In genomic region chr11:6818967-6819366, GRCh38 we compare ENCODE assay signal across 43 cellular contexts. TPM values are rescaled to one million over a fixed set of nuclear protein-coding genes. Genes with fewer than 3 reads are reported as not detected.
"Had no signal": no experiment of that assay in that cellular context is flagged by ENCODE, and none has a peak within 500 bp of the region (broad histone marks: within the 10 kb centered on the region; RNA-seq: fewer than 3 reads in every experiment).

No MANE protein-coding gene starts in this region.

- H3K9me3 ChIP-seq: adrenal gland, ascending aorta, body of pancreas had no signal

- H3K4me3 ChIP-seq: adrenal gland, ascending aorta, body of pancreas, breast epithelium, cardiac muscle cell had no signal

- ATAC-seq: activated naive CD8-positive, alpha-beta T cell treated with anti-CD3 and anti-CD28 coated beads, Interleukin-2, amount 50 U/mL, for 24 hours; activated T-cell treated with anti-CD3 and anti-CD28 coated beads, Interleukin-2, amount 50 U/mL, for 4 hours; activated T-cell treated with anti-CD3 and anti-CD28 coated beads, Interleukin-2, amount 50 U/mL, for 72 hours; activated T-helper 17 cell treated with anti-CD3 and anti-CD28 coated beads, Interleukin-2, amount 50 U/mL, for 72 hours; body of pancreas had no signal

- H3K9me3 Mint-ChIP-seq: activated naive CD4-positive, alpha-beta T cell treated with anti-CD3 and anti-CD28 coated beads, Interleukin-2, amount 10 ng/mL, durations not matched to agents 7 days and 5 days; activated naive CD4-positive, alpha-beta T cell treated with anti-CD3 and anti-CD28 coated beads, Interleukin-2, amount 50 U/mL, for 24 hours; activated T-helper 1 cell treated with anti-CD3 and anti-CD28 coated beads, Interleukin-12 subunit alpha, Interleukin-12 subunit beta, Interleukin-2, Interleukin-4 antibody, amounts not matched to agents 30 ng/mL and 10 ng/mL and 1 ng/mL, durations not matched to agents 14 hours and 24 hours and 36 hours; central memory CD8-positive, alpha-beta T cell had no signal

- H3K27me3 ChIP-seq: adrenal gland, ascending aorta, body of pancreas, brain microvascular endothelial cell, breast epithelium, cardiac muscle cell had no signal

- DNase-seq: activated effector memory CD4-positive, alpha-beta T cell treated with anti-CD3 and anti-CD28 coated beads, Interleukin-2, amount 50 U/mL, for 16 hours; activated effector memory CD4-positive, alpha-beta T cell treated with Interleukin-2 at 50 U/mL for 16 hours; activated gamma-delta T cell; activated gamma-delta T cell treated with Interleukin-2 at 50 U/mL for 16 hours; activated naive CD4-positive, alpha-beta T cell; activated naive CD4-positive, alpha-beta T cell treated with anti-CD3 and anti-CD28 coated beads for 36 hours; activated naive CD4-positive, alpha-beta T cell treated with anti-CD3 and anti-CD28 coated beads, Interleukin-2, amount 10 ng/mL, durations not matched to agents 7 days and 5 days; activated naive CD4-positive, alpha-beta T cell treated with anti-CD3 and anti-CD28 coated beads, Interleukin-2, amount 50 U/mL, for 16 hours; activated naive CD4-positive, alpha-beta T cell treated with Interleukin-2 at 50 U/mL for 16 hours; activated naive CD8-positive, alpha-beta T cell treated with anti-CD3 and anti-CD28 coated beads for 36 hours; activated naive CD8-positive, alpha-beta T cell treated with anti-CD3 and anti-CD28 coated beads, Interleukin-2, amount 10 ng/mL, durations not matched to agents 7 days and 5 days; activated naive CD8-positive, alpha-beta T cell treated with anti-CD3 and anti-CD28 coated beads, Interleukin-2, amount 50 U/mL, for 24 hours; activated T-cell treated with anti-CD3 and anti-CD28 coated beads for 4 hours; activated T-cell treated with anti-CD3 and anti-CD28 coated beads, Interleukin-2, amount 50 U/mL, for 1 hour; activated T-cell treated with anti-CD3 and anti-CD28 coated beads, Interleukin-2, amount 50 U/mL, for 24 hours; activated T-cell treated with anti-CD3 and anti-CD28 coated beads, Interleukin-2, amount 50 U/mL, for 4 hours; activated T-cell treated with anti-CD3 and anti-CD28 coated beads, Interleukin-2, amount 50 U/mL, for 48 hours; activated T-cell treated with anti-CD3 and anti-CD28 coated beads, Interleukin-2, amount 50 U/mL, for 72 hours; adrenal gland; amniotic stem cell; amygdala; anterior cingulate cortex; aorta; body of pancreas; brain microvascular endothelial cell; central memory CD4-positive, alpha-beta T cell; cerebellar nuclear complex had no signal

- H3K36me3 Mint-ChIP-seq: activated naive CD4-positive, alpha-beta T cell treated with anti-CD3 and anti-CD28 coated beads, Interleukin-2, amount 10 ng/mL, durations not matched to agents 7 days and 5 days; activated naive CD4-positive, alpha-beta T cell treated with anti-CD3 and anti-CD28 coated beads, Interleukin-2, amount 50 U/mL, for 24 hours; activated naive CD8-positive, alpha-beta T cell; activated naive CD8-positive, alpha-beta T cell treated with anti-CD3 and anti-CD28 coated beads, Interleukin-2, amount 10 ng/mL, durations not matched to agents 7 days and 5 days; brain had no signal

- H3K4me1 ChIP-seq: adrenal gland, ascending aorta, body of pancreas, breast epithelium had no signal

- H3K27ac Mint-ChIP-seq: activated naive CD4-positive, alpha-beta T cell treated with anti-CD3 and anti-CD28 coated beads for 36 hours; activated naive CD4-positive, alpha-beta T cell treated with anti-CD3 and anti-CD28 coated beads, Interleukin-2, amount 10 ng/mL, durations not matched to agents 7 days and 5 days; activated naive CD4-positive, alpha-beta T cell treated with anti-CD3 and anti-CD28 coated beads, Interleukin-2, amount 50 U/mL, for 24 hours; activated naive CD8-positive, alpha-beta T cell; activated naive CD8-positive, alpha-beta T cell treated with anti-CD3 and anti-CD28 coated beads for 36 hours; activated naive CD8-positive, alpha-beta T cell treated with anti-CD3 and anti-CD28 coated beads, Interleukin-2, amount 10 ng/mL, durations not matched to agents 7 days and 5 days; activated naive CD8-positive, alpha-beta T cell treated with anti-CD3 and anti-CD28 coated beads, Interleukin-2, amount 50 U/mL, for 24 hours; activated T-cell treated with anti-CD3 and anti-CD28 coated beads, Interleukin-2, amount 50 U/mL, for 24 hours; activated T-cell treated with anti-CD3 and anti-CD28 coated beads, Interleukin-2, amount 50 U/mL, for 72 hours; activated T-helper 1 cell treated with anti-CD3 and anti-CD28 coated beads, Interleukin-12 subunit alpha, Interleukin-12 subunit beta, Interleukin-2, Interleukin-4 antibody, amounts not matched to agents 30 ng/mL and 10 ng/mL and 1 ng/mL, durations not matched to agents 14 hours and 24 hours and 36 hours; activated T-helper 17 cell treated with anti-CD3 and anti-CD28 coated beads, Interleukin-2, amount 50 U/mL, for 72 hours; activated T-helper 2 cell treated with anti-CD3 and anti-CD28 coated beads, Interferon-gamma antibody, Interleukin-2, Interleukin-4, amounts not matched to agents 10 μg/mL and 5 μg/mL and 100 μg/mL, durations not matched to agents 14 hours and 24 hours and 36 hours; brain had no signal

- H3K27ac ChIP-seq: adrenal gland, ascending aorta, body of pancreas, brain microvascular endothelial cell, breast epithelium, cardiac muscle cell had no signal

- H3K36me3 ChIP-seq: adrenal gland, ascending aorta, brain microvascular endothelial cell, breast epithelium, cardiac muscle cell had no signal

RNA-seq across cellular contexts. Expression of gene OR6A2, which starts 19.5 kb away (rescaled TPM):
- total RNA-seq: activated T-cell treated with anti-CD3 and anti-CD28 coated beads, Interleukin-2, amount 50 U/mL, for 4 hours; ascending aorta; cardiac septum; chondrocyte had no signal
- polyA plus RNA-seq: adipose tissue, adrenal gland, aorta had no signal

RNA-seq across cellular contexts. Expression of gene OR10A5, which starts 26.5 kb away (rescaled TPM):
- total RNA-seq: activated naive CD4-positive, alpha-beta T cell treated with anti-CD3 and anti-CD28 coated beads for 36 hours; activated naive CD8-positive, alpha-beta T cell treated with anti-CD3 and anti-CD28 coated beads for 36 hours; activated naive CD8-positive, alpha-beta T cell treated with anti-CD3 and anti-CD28 coated beads, Interleukin-2, amount 10 ng/mL, durations not matched to agents 7 days and 5 days; activated T-cell treated with anti-CD3 and anti-CD28 coated beads, Interleukin-2, amount 50 U/mL, for 4 hours; activated T-cell treated with anti-CD3 and anti-CD28 coated beads, Interleukin-2, amount 50 U/mL, for 72 hours; activated T-helper 1 cell treated with anti-CD3 and anti-CD28 coated beads, Interleukin-12 subunit alpha, Interleukin-12 subunit beta, Interleukin-2, Interleukin-4 antibody, amounts not matched to agents 30 ng/mL and 10 ng/mL and 1 ng/mL, durations not matched to agents 14 hours and 24 hours and 36 hours; activated T-helper 17 cell treated with anti-CD3 and anti-CD28 coated beads, Interleukin-2, amount 50 U/mL, for 72 hours; activated T-helper 2 cell treated with anti-CD3 and anti-CD28 coated beads, Interferon-gamma antibody, Interleukin-2, Interleukin-4, amounts not matched to agents 10 μg/mL and 5 μg/mL and 100 μg/mL, durations not matched to agents 14 hours and 24 hours and 36 hours; adrenal gland; aorta; ascending aorta; astrocyte; body of pancreas; breast epithelium; bronchial epithelial cell; cardiac muscle cell; cardiac septum; cerebellum; chondrocyte had no signal
- polyA plus RNA-seq: adipose tissue, adrenal gland, aorta, cardiac muscle cell had no signal

RNA-seq across cellular contexts. Expression of gene OR2AG1, which starts 36.1 kb away (rescaled TPM):
- total RNA-seq: activated naive CD4-positive, alpha-beta T cell treated with anti-CD3 and anti-CD28 coated beads for 36 hours; activated naive CD8-positive, alpha-beta T cell treated with anti-CD3 and anti-CD28 coated beads for 36 hours; activated naive CD8-positive, alpha-beta T cell treated with anti-CD3 and anti-CD28 coated beads, Interleukin-2, amount 10 ng/mL, durations not matched to agents 7 days and 5 days; activated T-cell treated with anti-CD3 and anti-CD28 coated beads, Interleukin-2, amount 50 U/mL, for 4 hours; activated T-cell treated with anti-CD3 and anti-CD28 coated beads, Interleukin-2, amount 50 U/mL, for 72 hours; activated T-helper 1 cell treated with anti-CD3 and anti-CD28 coated beads, Interleukin-12 subunit alpha, Interleukin-12 subunit beta, Interleukin-2, Interleukin-4 antibody, amounts not matched to agents 30 ng/mL and 10 ng/mL and 1 ng/mL, durations not matched to agents 14 hours and 24 hours and 36 hours; activated T-helper 17 cell treated with anti-CD3 and anti-CD28 coated beads, Interleukin-2, amount 50 U/mL, for 72 hours; activated T-helper 2 cell treated with anti-CD3 and anti-CD28 coated beads, Interferon-gamma antibody, Interleukin-2, Interleukin-4, amounts not matched to agents 10 μg/mL and 5 μg/mL and 100 μg/mL, durations not matched to agents 14 hours and 24 hours and 36 hours; adrenal gland; aorta; ascending aorta; astrocyte; body of pancreas; breast epithelium; bronchial epithelial cell; cardiac muscle cell; cardiac septum; cerebellum; chondrocyte had no signal
- polyA plus RNA-seq: adipose tissue, adrenal gland, aorta had no signal

RNA-seq across cellular contexts. Expression of gene OR10A2, which starts 43.9 kb away (rescaled TPM):
- total RNA-seq: activated naive CD4-positive, alpha-beta T cell treated with anti-CD3 and anti-CD28 coated beads for 36 hours; activated naive CD8-positive, alpha-beta T cell treated with anti-CD3 and anti-CD28 coated beads for 36 hours; activated naive CD8-positive, alpha-beta T cell treated with anti-CD3 and anti-CD28 coated beads, Interleukin-2, amount 10 ng/mL, durations not matched to agents 7 days and 5 days; activated T-cell treated with anti-CD3 and anti-CD28 coated beads, Interleukin-2, amount 50 U/mL, for 4 hours; activated T-cell treated with anti-CD3 and anti-CD28 coated beads, Interleukin-2, amount 50 U/mL, for 72 hours; activated T-helper 1 cell treated with anti-CD3 and anti-CD28 coated beads, Interleukin-12 subunit alpha, Interleukin-12 subunit beta, Interleukin-2, Interleukin-4 antibody, amounts not matched to agents 30 ng/mL and 10 ng/mL and 1 ng/mL, durations not matched to agents 14 hours and 24 hours and 36 hours; activated T-helper 17 cell treated with anti-CD3 and anti-CD28 coated beads, Interleukin-2, amount 50 U/mL, for 72 hours; adrenal gland; aorta; ascending aorta; astrocyte; body of pancreas; breast epithelium; bronchial epithelial cell; cardiac muscle cell; cardiac septum; cerebellum; chondrocyte had no signal
- polyA plus RNA-seq: adipose tissue, adrenal gland had no signal

RNA-seq across cellular contexts. Expression of gene OR2AG2, which starts 47.2 kb away (rescaled TPM):
- total RNA-seq: activated naive CD8-positive, alpha-beta T cell treated with anti-CD3 and anti-CD28 coated beads, Interleukin-2, amount 10 ng/mL, durations not matched to agents 7 days and 5 days; cardiac septum had no signal
- polyA plus RNA-seq: aorta had no signal
